ENCODE assay signal across 8 cellular contexts in the genomic region with DNA sequence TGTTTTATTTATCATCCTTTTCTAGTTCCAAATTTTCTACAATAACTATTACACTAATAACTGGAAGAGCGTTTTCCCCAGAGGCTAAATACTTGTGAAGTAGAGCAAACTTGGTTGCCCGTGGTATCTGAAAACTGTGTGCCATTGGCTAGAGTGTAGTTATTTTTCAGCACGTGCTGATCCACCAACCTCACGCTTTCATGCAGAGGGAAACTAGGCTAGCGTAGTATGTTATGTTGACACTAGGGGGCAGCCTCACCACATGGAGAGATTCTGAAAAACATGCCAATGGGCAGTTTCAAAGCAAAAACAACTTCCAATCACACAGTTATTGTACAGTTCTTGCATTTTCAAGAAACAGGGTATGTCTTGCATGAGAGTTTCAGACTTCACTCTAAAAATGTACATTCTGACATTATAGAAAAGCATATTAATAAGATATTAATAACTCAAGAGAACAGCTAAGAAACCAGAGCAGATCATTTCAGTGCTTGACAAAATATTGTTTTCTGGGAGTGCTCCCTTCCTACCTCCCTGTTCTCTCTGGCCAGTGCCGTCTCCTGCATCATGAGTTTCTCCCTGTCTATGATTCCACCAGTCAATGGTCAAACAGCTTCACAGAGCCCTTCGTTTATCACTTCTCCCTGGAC.
DNase-seq lines count a peak whose midpoint lies in the region; ATAC-seq lines count a peak whose summit lies in the region.

No MANE protein-coding gene starts in this region.

- no peak for ATAC-seq in HG03039 (IDR thresholded peaks at IDR 0.05; ENCODE audit: unreplicated experiment)

- no peaks in the 10 kb centered on the region for H3K9me3 ChIP-seq in HAP-1

- H3K36me3 ChIP-seq in HAP-1 (replicated peaks), result 0 out of 2 replicates have a peak, but pooled peaks cover 2% of the 10 kb centered on the region

- in situ Hi-C loops in HAP-1 (cut with MboI; ENCODE audit: low sequenced_read_pairs), result no loop called here

- H3K27me3 ChIP-seq in HAP-1 (ENCODE audit: low read depth), result no peaks in the 10 kb centered on the region

- DNase-seq in COR-L47 (lab: John Stamatoyannopoulos, UW), result peak; percentile 12
- DNase-seq in HAP-1 (ENCODE audit: low spot score in 2 of 2), result peak; percentile 79 to 84
- peak; percentile 73 for DNase-seq in NCI-H2227 treated with DMSO at 0.1 percent for 48 hours (lab: John Stamatoyannopoulos, UW)
- DNase-seq in activated CD4-positive, CD25-positive, alpha-beta regulatory T cell treated with anti-CD3 and anti-CD28 coated beads, Interleukin-2, amount 50 U/mL, for 16 hours (ENCODE audit: low read depth, low spot score), result peak; percentile 6
- peak; percentile 28 for DNase-seq in central memory CD4-positive, alpha-beta T cell
- peak; percentile 90 for DNase-seq in left kidney (ENCODE audit: low read depth, low spot score)
- DNase-seq in stimulated activated CD4-positive, alpha-beta T cell treated with anti-CD3 and anti-CD28 coated beads, Interleukin-4, amount 100 ng/mL, for 24 hours, result peak; percentile 63

- no peak overlapping the region for H3K4me3 ChIP-seq in HAP-1

- peaks cover 7% of the 10 kb centered on the region for H3K4me1 ChIP-seq in HAP-1

Comparison
In these comparisons a context has a peak if more than half of its experiments do, and no peak if none do; other contexts are left out.
1. DNase-seq: peak in every context shown above with its lines; median percentile 90 in left kidney; 82 in HAP-1; 73 in NCI-H2227 treated with DMSO at 0.1 percent for 48 hours; 63 in stimulated activated CD4-positive, alpha-beta T cell treated with anti-CD3 and anti-CD28 coated beads, Interleukin-4, amount 100 ng/mL, for 24 hours; 28 in central memory CD4-positive, alpha-beta T cell; 12 in COR-L47; 6 in activated CD4-positive, CD25-positive, alpha-beta regulatory T cell treated with anti-CD3 and anti-CD28 coated beads, Interleukin-2, amount 50 U/mL, for 16 hours.